In the genomic region with DNA sequence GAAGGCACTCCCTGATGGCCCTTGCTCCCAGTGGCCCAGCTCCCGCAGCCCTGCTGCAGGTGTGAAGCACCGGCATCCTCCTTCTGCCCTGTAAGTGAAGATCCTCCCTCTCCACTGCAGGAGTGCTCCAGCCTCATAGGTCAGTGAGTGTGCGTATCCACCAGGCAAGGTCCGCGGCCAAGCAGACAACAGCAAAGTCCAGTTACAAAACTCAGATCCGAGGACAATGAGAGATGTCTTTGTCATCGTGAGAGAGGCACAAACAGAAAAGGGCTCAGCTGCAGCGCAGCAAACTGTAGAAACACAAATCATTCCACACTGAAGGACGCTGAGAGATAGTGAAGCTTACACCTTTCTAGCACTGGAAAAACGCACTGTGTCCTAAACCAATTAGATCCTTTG, we compare ENCODE assay signal across 1 cellular context.
TF ChIP-seq lines count a peak whose summit lies in the region.

No MANE protein-coding gene starts in this region.

TF ChIP-seq in GM12878, 131 proteins besides CTCF, POLR2A, EP300 and RAD21:
- TF ChIP-seq SREBF2 (IDR thresholded peaks at IDR 0.05; ENCODE audit: low read length) (no peak), BMI1 (IDR thresholded peaks at IDR 0.05; ENCODE audit: borderline replicate concordance) (no peak), TAF1 (IDR thresholded peaks at IDR 0.05; ENCODE audit: borderline replicate concordance, low read depth, low read length) (no peak), RELA (IDR thresholded peaks at IDR 0.05; ENCODE audit: borderline replicate concordance, partially characterized antibody) (no peak), EGR1 (IDR thresholded peaks at IDR 0.05; ENCODE audit: borderline replicate concordance in 1 of 2, low read depth in 2 of 2, low read length in 2 of 2) (no peak), SIN3A (IDR thresholded peaks at IDR 0.05; ENCODE audit: low read depth, low read length) (no peak), NFXL1 (IDR thresholded peaks at IDR 0.05; ENCODE audit: borderline replicate concordance) (no peak), ZNF384 (IDR thresholded peaks at IDR 0.05; ENCODE audit: borderline replicate concordance, low read depth, low read length) (no peak), ZNF217 (IDR thresholded peaks at IDR 0.05) (no peak), NRF1 (conservative IDR thresholded peaks at IDR 0.05; ENCODE audit: low read depth, low read length) (no peak), FOS (IDR thresholded peaks at IDR 0.05; ENCODE audit: borderline replicate concordance, extremely low read depth, insufficient read length) (no peak), RB1 (IDR thresholded peaks at IDR 0.05; ENCODE audit: borderline replicate concordance) (no peak), PAX5 (IDR thresholded peaks at IDR 0.05; ENCODE audit: borderline replicate concordance, low read depth, low read length) (no peak)
- TF ChIP-seq, protein P1, sequence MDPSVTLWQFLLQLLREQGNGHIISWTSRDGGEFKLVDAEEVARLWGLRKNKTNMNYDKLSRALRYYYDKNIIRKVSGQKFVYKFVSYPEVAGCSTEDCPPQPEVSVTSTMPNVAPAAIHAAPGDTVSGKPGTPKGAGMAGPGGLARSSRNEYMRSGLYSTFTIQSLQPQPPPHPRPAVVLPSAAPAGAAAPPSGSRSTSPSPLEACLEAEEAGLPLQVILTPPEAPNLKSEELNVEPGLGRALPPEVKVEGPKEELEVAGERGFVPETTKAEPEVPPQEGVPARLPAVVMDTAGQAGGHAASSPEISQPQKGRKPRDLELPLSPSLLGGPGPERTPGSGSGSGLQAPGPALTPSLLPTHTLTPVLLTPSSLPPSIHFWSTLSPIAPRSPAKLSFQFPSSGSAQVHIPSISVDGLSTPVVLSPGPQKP (IDR thresholded peaks at IDR 0.05; ENCODE audit: low read depth, low read length) = no peak
- TF ChIP-seq, protein P2, sequence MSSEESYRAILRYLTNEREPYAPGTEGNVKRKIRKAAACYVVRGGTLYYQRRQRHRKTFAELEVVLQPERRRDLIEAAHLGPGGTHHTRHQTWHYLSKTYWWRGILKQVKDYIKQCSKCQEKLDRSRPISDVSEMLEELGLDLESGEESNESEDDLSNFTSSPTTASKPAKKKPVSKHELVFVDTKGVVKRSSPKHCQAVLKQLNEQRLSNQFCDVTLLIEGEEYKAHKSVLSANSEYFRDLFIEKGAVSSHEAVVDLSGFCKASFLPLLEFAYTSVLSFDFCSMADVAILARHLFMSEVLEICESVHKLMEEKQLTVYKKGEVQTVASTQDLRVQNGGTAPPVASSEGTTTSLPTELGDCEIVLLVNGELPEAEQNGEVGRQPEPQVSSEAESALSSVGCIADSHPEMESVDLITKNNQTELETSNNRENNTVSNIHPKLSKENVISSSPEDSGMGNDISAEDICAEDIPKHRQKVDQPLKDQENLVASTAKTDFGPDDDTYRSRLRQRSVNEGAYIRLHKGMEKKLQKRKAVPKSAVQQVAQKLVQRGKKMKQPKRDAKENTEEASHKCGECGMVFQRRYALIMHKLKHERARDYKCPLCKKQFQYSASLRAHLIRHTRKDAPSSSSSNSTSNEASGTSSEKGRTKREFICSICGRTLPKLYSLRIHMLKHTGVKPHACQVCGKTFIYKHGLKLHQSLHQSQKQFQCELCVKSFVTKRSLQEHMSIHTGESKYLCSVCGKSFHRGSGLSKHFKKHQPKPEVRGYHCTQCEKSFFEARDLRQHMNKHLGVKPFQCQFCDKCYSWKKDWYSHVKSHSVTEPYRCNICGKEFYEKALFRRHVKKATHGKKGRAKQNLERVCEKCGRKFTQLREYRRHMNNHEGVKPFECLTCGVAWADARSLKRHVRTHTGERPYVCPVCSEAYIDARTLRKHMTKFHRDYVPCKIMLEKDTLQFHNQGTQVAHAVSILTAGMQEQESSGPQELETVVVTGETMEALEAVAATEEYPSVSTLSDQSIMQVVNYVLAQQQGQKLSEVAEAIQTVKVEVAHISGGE (CRISPR knock-in tag; IDR thresholded peaks at IDR 0.05) = no peak
- TF ChIP-seq, protein P3, sequence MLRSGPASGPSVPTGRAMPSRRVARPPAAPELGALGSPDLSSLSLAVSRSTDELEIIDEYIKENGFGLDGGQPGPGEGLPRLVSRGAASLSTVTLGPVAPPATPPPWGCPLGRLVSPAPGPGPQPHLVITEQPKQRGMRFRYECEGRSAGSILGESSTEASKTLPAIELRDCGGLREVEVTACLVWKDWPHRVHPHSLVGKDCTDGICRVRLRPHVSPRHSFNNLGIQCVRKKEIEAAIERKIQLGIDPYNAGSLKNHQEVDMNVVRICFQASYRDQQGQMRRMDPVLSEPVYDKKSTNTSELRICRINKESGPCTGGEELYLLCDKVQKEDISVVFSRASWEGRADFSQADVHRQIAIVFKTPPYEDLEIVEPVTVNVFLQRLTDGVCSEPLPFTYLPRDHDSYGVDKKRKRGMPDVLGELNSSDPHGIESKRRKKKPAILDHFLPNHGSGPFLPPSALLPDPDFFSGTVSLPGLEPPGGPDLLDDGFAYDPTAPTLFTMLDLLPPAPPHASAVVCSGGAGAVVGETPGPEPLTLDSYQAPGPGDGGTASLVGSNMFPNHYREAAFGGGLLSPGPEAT (IDR thresholded peaks at IDR 0.05; ENCODE audit: low read depth) = no peak
- TF ChIP-seq, protein P4, sequence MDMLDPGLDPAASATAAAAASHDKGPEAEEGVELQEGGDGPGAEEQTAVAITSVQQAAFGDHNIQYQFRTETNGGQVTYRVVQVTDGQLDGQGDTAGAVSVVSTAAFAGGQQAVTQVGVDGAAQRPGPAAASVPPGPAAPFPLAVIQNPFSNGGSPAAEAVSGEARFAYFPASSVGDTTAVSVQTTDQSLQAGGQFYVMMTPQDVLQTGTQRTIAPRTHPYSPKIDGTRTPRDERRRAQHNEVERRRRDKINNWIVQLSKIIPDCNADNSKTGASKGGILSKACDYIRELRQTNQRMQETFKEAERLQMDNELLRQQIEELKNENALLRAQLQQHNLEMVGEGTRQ (IDR thresholded peaks at IDR 0.05; ENCODE audit: borderline replicate concordance, low read depth, low read length) = no peak
